ENCODE assay signal across 8 cellular contexts in genomic region chr12:96198970-96199369, GRCh38. TPM values are rescaled to one million over a fixed set of nuclear protein-coding genes. Genes with fewer than 3 reads are reported as not detected.
A peak's percentile ranks its signal among the peaks of the same experiment; 100 is the strongest.
DNase-seq lines count a peak whose midpoint lies in the region; ATAC-seq and TF ChIP-seq lines count a peak whose summit lies in the region.

No MANE protein-coding gene starts in this region.

- peaks cover 14% of the 10 kb centered on the region for H3K27me3 Mint-ChIP-seq in endothelial cell (ENCODE audit: unreplicated experiment)

- peaks cover 58% of the 10 kb centered on the region for H3K36me3 Mint-ChIP-seq in endothelial cell (ENCODE audit: low read depth, unreplicated experiment)

- peak overlapping the region; percentile 100 for H3K4me3 Mint-ChIP-seq in endothelial cell (ENCODE audit: unreplicated experiment)

- H3K9me3 Mint-ChIP-seq in endothelial cell (ENCODE audit: unreplicated experiment), result no peaks in the 10 kb centered on the region

- TF ChIP-seq CTCF in endothelial cell (IDR thresholded peaks at IDR 0.05; ENCODE audit: unreplicated experiment), result no peak

- H3K4me1 Mint-ChIP-seq in endothelial cell (ENCODE audit: unreplicated experiment), result peaks cover 63% of the 10 kb centered on the region

- H3K27ac Mint-ChIP-seq in endothelial cell (ENCODE audit: unreplicated experiment), result peak overlapping the region; percentile 68

- DNase-seq in DMS53 (lab: John Stamatoyannopoulos, UW), result peak; percentile 21
- DNase-seq in DMS53 treated with DMSO at 0.1 percent for 48 hours (lab: John Stamatoyannopoulos, UW; ENCODE audit: unreplicated experiment), result no peak
- peak; percentile 99 for DNase-seq in RKO (ENCODE audit: low spot score)
- no peak for DNase-seq in endothelial cell (ENCODE audit: low spot score)
- no peak for DNase-seq in stimulated activated naive CD8-positive, alpha-beta T cell treated with anti-CD3 and anti-CD28 coated beads, Interleukin-15, Interleukin-2, amounts not matched to agents 100 U/mL and 50 U/mL, for 24 hours
- DNase-seq in SKM-1 (lab: John Stamatoyannopoulos, UW; ENCODE audit: unreplicated experiment), result no peak
- DNase-seq in NCI-H2107 treated with DMSO at 0.1 percent for 48 hours (lab: John Stamatoyannopoulos, UW; ENCODE audit: unreplicated experiment), result no peak

- peak; percentile 29 for ATAC-seq in stimulated activated naive CD8-positive, alpha-beta T cell treated with anti-CD3 and anti-CD28 coated beads, Interleukin-15, Interleukin-2, amounts not matched to agents 100 U/mL and 50 U/mL, for 24 hours
- no peak for ATAC-seq in GM21423 (IDR thresholded peaks at IDR 0.05; ENCODE audit: unreplicated experiment)

RNA-seq across cellular contexts. Expression of gene ELK3, which starts 4.8 kb away (rescaled TPM):
- 294 TPM for total RNA-seq in endothelial cell (ENCODE audit: unreplicated experiment)

Comparison
In these comparisons a context has a peak if more than half of its experiments do, and no peak if none do; other contexts are left out.
1. DNase-seq: peak in DMS53 (single experiment) and RKO (single experiment); none in DMS53 treated with DMSO at 0.1 percent for 48 hours (single experiment), endothelial cell (single experiment), stimulated activated naive CD8-positive, alpha-beta T cell treated with anti-CD3 and anti-CD28 coated beads, Interleukin-15, Interleukin-2, amounts not matched to agents 100 U/mL and 50 U/mL, for 24 hours (single experiment), SKM-1 (single experiment) and NCI-H2107 treated with DMSO at 0.1 percent for 48 hours (single experiment).